ENCODE assay signal across 9 cellular contexts in genomic region chr14:49962616-49963015, GRCh38.
DNase-seq lines count a peak whose midpoint lies in the region; ATAC-seq, FAIRE-seq and TF ChIP-seq lines count a peak whose summit lies in the region.
"Had no signal": no experiment of that assay in that cellular context is flagged by ENCODE, and none has a peak within 500 bp of the region (broad histone marks: within the 10 kb centered on the region; RNA-seq: fewer than 3 reads in every experiment).

No MANE protein-coding gene starts in this region.

- no peak overlapping the region for H3K4me3 Mint-ChIP-seq in effector memory CD8-positive, alpha-beta T cell

- H3K9me3 Mint-ChIP-seq in effector memory CD8-positive, alpha-beta T cell = no peaks in the 10 kb centered on the region

- no peaks in the 10 kb centered on the region for H3K36me3 Mint-ChIP-seq in effector memory CD8-positive, alpha-beta T cell (ENCODE audit: insufficient read depth)

- peak; percentile 96 for FAIRE-seq in GM12892 (lab: Jason Lieb, UNC)
- FAIRE-seq: pancreas had no signal

- peak; percentile 43 for ATAC-seq in HG02763 (IDR thresholded peaks at IDR 0.05; ENCODE audit: unreplicated experiment)
- ATAC-seq in effector memory CD8-positive, alpha-beta T cell (replicated peaks) = no peak

- no peak for TF ChIP-seq POLR2A in GM12892 (IDR thresholded peaks at IDR 0.05; ENCODE audit: low read depth, low read length)

- no peaks in the 10 kb centered on the region for H3K27me3 Mint-ChIP-seq in effector memory CD8-positive, alpha-beta T cell

- in situ Hi-C loops in G401 (cut with HindIII; ENCODE audit: low sequenced_read_pairs) = no loop called here

- no peaks in the 10 kb centered on the region for H3K4me1 Mint-ChIP-seq in effector memory CD8-positive, alpha-beta T cell (ENCODE audit: low read depth in 2 of 2)

- no peak overlapping the region for H3K27ac Mint-ChIP-seq in effector memory CD8-positive, alpha-beta T cell

- DNase-seq in GM12892 (ENCODE audit: insufficient read length) = peak; percentile 49
- peak; percentile 85 for DNase-seq in activated CD4-positive, alpha-beta T cell treated with anti-CD3 and anti-CD28 coated beads for 48 hours
- DNase-seq in occipital lobe (lab: John Stamatoyannopoulos, UW) = peak; percentile 24
- DNase-seq in CD1c-positive myeloid dendritic cell (ENCODE audit: extremely low spot score) = no peak
- no peak for DNase-seq in effector memory CD8-positive, alpha-beta T cell
- DNase-seq in Kasumi-1 (lab: John Stamatoyannopoulos, UW) = no peak
- no peak for DNase-seq in G401 (ENCODE audit: low spot score)
- DNase-seq: pancreas had no signal

Comparison
In these comparisons a context has a peak if more than half of its experiments do, and no peak if none do; other contexts are left out.
1. DNase-seq: peak in GM12892 (single experiment), activated CD4-positive, alpha-beta T cell treated with anti-CD3 and anti-CD28 coated beads for 48 hours (single experiment) and occipital lobe (single experiment); none in CD1c-positive myeloid dendritic cell (single experiment), effector memory CD8-positive, alpha-beta T cell (0 of 3), Kasumi-1 (0 of 2) and G401 (single experiment).